ENCODE assay signal across 1 cellular context in the genomic region with DNA sequence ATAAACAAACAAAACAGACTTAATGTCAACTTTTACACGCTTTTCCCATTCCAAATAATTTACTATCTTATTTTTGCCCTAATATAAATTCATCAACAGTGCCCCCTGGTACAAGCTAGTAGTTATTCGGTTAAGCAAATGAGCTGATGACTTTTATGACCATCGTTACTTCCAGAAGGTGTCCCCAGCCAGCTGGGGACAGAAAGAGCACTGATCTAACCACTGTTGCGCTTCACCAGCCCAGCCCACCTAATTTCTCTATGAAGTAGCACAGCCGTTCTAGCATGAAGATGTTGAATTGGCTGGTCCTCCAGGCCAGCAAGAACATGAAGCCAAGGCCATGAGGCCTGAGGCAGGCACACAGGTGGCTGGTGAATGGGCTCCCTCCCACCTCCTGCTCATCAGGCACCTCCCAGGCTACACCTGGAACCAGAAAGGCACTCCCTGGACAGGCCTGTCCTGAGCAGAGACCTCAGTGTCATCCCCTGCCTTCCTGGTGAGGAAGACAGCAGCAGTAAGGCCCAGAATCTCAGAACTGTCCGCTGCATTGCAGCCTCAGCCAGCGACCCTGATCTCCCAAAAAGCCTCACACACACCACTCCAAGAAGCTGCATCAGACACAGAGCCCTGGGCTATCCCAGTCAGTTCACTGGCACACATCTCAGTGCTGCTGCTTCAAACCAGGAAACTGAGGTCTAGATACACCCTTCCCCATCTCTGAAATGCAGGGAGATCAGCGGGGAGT.
TF ChIP-seq lines count a peak whose summit lies in the region.

No MANE protein-coding gene starts in this region.

TF ChIP-seq in GM12878, 131 proteins besides CTCF, POLR2A, EP300 and RAD21:
- TF ChIP-seq, protein P1, sequence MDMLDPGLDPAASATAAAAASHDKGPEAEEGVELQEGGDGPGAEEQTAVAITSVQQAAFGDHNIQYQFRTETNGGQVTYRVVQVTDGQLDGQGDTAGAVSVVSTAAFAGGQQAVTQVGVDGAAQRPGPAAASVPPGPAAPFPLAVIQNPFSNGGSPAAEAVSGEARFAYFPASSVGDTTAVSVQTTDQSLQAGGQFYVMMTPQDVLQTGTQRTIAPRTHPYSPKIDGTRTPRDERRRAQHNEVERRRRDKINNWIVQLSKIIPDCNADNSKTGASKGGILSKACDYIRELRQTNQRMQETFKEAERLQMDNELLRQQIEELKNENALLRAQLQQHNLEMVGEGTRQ (IDR thresholded peaks at IDR 0.05; ENCODE audit: borderline replicate concordance, low read depth, low read length): no peak
- TF ChIP-seq BHLHE40 (IDR thresholded peaks at IDR 0.05; ENCODE audit: borderline replicate concordance in 1 of 2, low read depth in 2 of 2, low read length in 1 of 2): no peak
- TF ChIP-seq SUZ12 (IDR thresholded peaks at IDR 0.05; ENCODE audit: unreplicated experiment): no peak
- no peak for TF ChIP-seq YBX1 (IDR thresholded peaks at IDR 0.05)
- TF ChIP-seq, protein P2, sequence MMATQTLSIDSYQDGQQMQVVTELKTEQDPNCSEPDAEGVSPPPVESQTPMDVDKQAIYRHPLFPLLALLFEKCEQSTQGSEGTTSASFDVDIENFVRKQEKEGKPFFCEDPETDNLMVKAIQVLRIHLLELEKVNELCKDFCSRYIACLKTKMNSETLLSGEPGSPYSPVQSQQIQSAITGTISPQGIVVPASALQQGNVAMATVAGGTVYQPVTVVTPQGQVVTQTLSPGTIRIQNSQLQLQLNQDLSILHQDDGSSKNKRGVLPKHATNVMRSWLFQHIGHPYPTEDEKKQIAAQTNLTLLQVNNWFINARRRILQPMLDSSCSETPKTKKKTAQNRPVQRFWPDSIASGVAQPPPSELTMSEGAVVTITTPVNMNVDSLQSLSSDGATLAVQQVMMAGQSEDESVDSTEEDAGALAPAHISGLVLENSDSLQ (IDR thresholded peaks at IDR 0.05): no peak
- TF ChIP-seq POLR2AphosphoS2 (IDR thresholded peaks at IDR 0.05; ENCODE audit: low read depth, low read length): no peak
- TF ChIP-seq HCFC1 (IDR thresholded peaks at IDR 0.05; ENCODE audit: low read length): no peak
- TF ChIP-seq RELA (IDR thresholded peaks at IDR 0.05; ENCODE audit: borderline replicate concordance, partially characterized antibody): no peak
- no peak for TF ChIP-seq RB1 (IDR thresholded peaks at IDR 0.05; ENCODE audit: borderline replicate concordance)
- no peak for TF ChIP-seq NBN (IDR thresholded peaks at IDR 0.05)
- no peak for TF ChIP-seq NR2C2 (IDR thresholded peaks at IDR 0.05; ENCODE audit: borderline replicate concordance, control insufficient read depth, insufficient read length, low read depth)
- TF ChIP-seq TAF1 (IDR thresholded peaks at IDR 0.05; ENCODE audit: borderline replicate concordance, low read depth, low read length): no peak
- no peak for TF ChIP-seq TCF7 (IDR thresholded peaks at IDR 0.05; ENCODE audit: borderline replicate concordance)
- no peak for TF ChIP-seq POU2F2 (IDR thresholded peaks at IDR 0.05; ENCODE audit: borderline replicate concordance, low read depth, low read length)
- no peak for TF ChIP-seq FOS (IDR thresholded peaks at IDR 0.05; ENCODE audit: borderline replicate concordance, extremely low read depth, insufficient read length)
TF ChIP-seq in GM12878: peak in this region for 0.
